ENCODE assay signal across 8 cellular contexts in the genomic region with DNA sequence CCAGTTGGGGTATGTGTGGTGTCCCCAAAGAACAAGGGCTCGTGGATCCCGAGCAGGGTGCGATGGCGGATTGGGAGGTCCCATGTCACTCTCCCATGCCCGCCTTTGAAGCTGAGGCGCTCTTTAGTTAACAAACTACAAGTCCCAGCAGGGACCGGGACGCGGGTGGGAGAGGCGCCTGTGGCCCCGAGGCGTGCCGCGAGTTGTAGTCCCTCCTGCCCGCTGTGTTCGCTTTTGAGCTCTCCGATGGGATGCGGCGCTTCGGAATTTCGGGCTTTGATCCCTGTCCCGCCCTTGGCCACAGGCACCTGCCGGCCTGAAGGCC. TPM values are rescaled to one million over a fixed set of nuclear protein-coding genes. Genes with fewer than 3 reads are reported as not detected.
DNase-seq lines count a peak whose midpoint lies in the region; ATAC-seq, FAIRE-seq and TF ChIP-seq lines count a peak whose summit lies in the region.

No MANE protein-coding gene starts in this region.

- intact Hi-C loops in mammary epithelial cell (cut with micrococcal nuclease): no loop called here

- H3K9me3 Mint-ChIP-seq in stimulated activated memory B cell treated with anti-CD40 and anti-IgM and Interleukin-4, amounts not matched to agents 10 μg/mL and 1 μg/mL and 100 μg/mL, for 72 hours: no peaks in the 10 kb centered on the region

- no peaks in the 10 kb centered on the region for H3K79me2 ChIP-seq in keratinocyte (ENCODE audit: control insufficient read depth, insufficient read depth, low read length)
- no peaks in the 10 kb centered on the region for H3K79me2 ChIP-seq in mammary epithelial cell (ENCODE audit: insufficient read depth, low read length)

- H3K27ac ChIP-seq in keratinocyte (ENCODE audit: control insufficient read depth, insufficient read depth, low read length) (no peak overlapping the region), mammary epithelial cell (ENCODE audit: insufficient read depth, low read depth, low read length) (no peak overlapping the region)

- peaks cover 28% of the 10 kb centered on the region for H3K36me3 Mint-ChIP-seq in stimulated activated memory B cell treated with anti-CD40 and anti-IgM and Interleukin-4, amounts not matched to agents 10 μg/mL and 1 μg/mL and 100 μg/mL, for 72 hours

- H3K27me3 ChIP-seq in keratinocyte (ENCODE audit: control insufficient read depth, extremely low read depth, insufficient read depth, low read length) (no peaks in the 10 kb centered on the region), mammary epithelial cell (ENCODE audit: insufficient read depth, low read length) (no peaks in the 10 kb centered on the region), HAP-1 (ENCODE audit: low read depth) (no peaks in the 10 kb centered on the region)

- peaks cover 14% of the 10 kb centered on the region for H3K27me3 Mint-ChIP-seq in stimulated activated memory B cell treated with anti-CD40 and anti-IgM and Interleukin-4, amounts not matched to agents 10 μg/mL and 1 μg/mL and 100 μg/mL, for 72 hours

- H3K36me3 ChIP-seq in keratinocyte (ENCODE audit: control insufficient read depth in 2 of 2, extremely low read depth in 1 of 2, insufficient read depth in 2 of 2, low read length in 2 of 2): peaks cover 21 to 28% of the 10 kb centered on the region in 2 experiments
- peaks cover 15% of the 10 kb centered on the region for H3K36me3 ChIP-seq in mammary epithelial cell (ENCODE audit: insufficient read depth, low read length)
- H3K36me3 ChIP-seq in HAP-1 (replicated peaks): peaks cover 47% of the 10 kb centered on the region

- BruUV-seq in mammary epithelial cell (replicated peaks; lab: Mats Ljungman, UMichigan): no TSS peak

- TF ChIP-seq CTCF in astrocyte of the spinal cord (IDR thresholded peaks at IDR 0.05; ENCODE audit: low read depth, low read length) (no peak), keratinocyte (optimal IDR thresholded peaks at IDR 0.05 in 1 of 3, IDR thresholded peaks at IDR 0.05 in 1 of 3, conservative IDR thresholded peaks at IDR 0.05 in 1 of 3; ENCODE audit: extremely low read depth in 1 of 3, insufficient read depth in 2 of 3, low read length in 3 of 3) (no peak), mammary epithelial cell (conservative IDR thresholded peaks at IDR 0.05 in 1 of 2, IDR thresholded peaks at IDR 0.05 in 1 of 2; ENCODE audit: extremely low read depth in 1 of 2, insufficient read depth in 1 of 2, low read depth in 1 of 2, low read length in 2 of 2) (no peak)

- dilution Hi-C loops in keratinocyte (cut with MboI; ENCODE audit: extremely low pct_ligation_motif_present, low sequenced_read_pairs): no loop called here
- dilution Hi-C loops in mammary epithelial cell (cut with HindIII; ENCODE audit: low sequenced_read_pairs): no loop called here

- H2AFZ ChIP-seq in keratinocyte (ENCODE audit: control insufficient read depth, low read length) (no peak overlapping the region), mammary epithelial cell (ENCODE audit: low read depth, low read length) (no peak overlapping the region)

- H3K4me1 ChIP-seq in keratinocyte (ENCODE audit: control insufficient read depth, extremely low read depth, insufficient read depth, low read length) (peaks cover 21% of the 10 kb centered on the region), mammary epithelial cell (ENCODE audit: insufficient read depth, low read length) (no peaks in the 10 kb centered on the region), HAP-1 (no peaks in the 10 kb centered on the region)

- H4K20me1 ChIP-seq in keratinocyte (ENCODE audit: control insufficient read depth, extremely low read depth, insufficient read depth, low read length) (no peaks in the 10 kb centered on the region), mammary epithelial cell (ENCODE audit: insufficient read depth, low read length) (no peaks in the 10 kb centered on the region)

- in situ Hi-C loops in astrocyte of the spinal cord (cut with HindIII; ENCODE audit: low sequenced_read_pairs): no loop called here
- in situ Hi-C loops in mammary epithelial cell (cut with MboI; ENCODE audit: low sequenced_read_pairs in 2 of 2): no loop called here
- in situ Hi-C loops in HAP-1 (cut with MboI; ENCODE audit: low sequenced_read_pairs): no loop called here

- H3K9ac ChIP-seq in keratinocyte (ENCODE audit: control insufficient read depth, extremely low read depth, insufficient read depth, low read length) (peak overlapping the region; percentile 52), mammary epithelial cell (ENCODE audit: insufficient read depth, low read length) (no peak overlapping the region)

- H3K4me3 ChIP-seq in astrocyte of the spinal cord (ENCODE audit: low read depth, low read length) (peak overlapping the region; percentile 37), keratinocyte (ENCODE audit: control insufficient read depth in 2 of 3, extremely low read depth in 1 of 3, insufficient read depth in 2 of 3, low read depth in 1 of 3, low read length in 3 of 3) (peak overlapping the region in 2 of 3 experiments; percentile 25 to 59), mammary epithelial cell (replicated peaks in 1 of 3; ENCODE audit: insufficient read depth in 1 of 3, low read depth in 2 of 3, low read length in 3 of 3) (no peak overlapping the region), HAP-1 (no peak overlapping the region)

- H3K4me2 ChIP-seq in keratinocyte (ENCODE audit: control insufficient read depth, extremely low read depth, insufficient read depth, low read depth, low read length) (peak overlapping the region; percentile 81), mammary epithelial cell (ENCODE audit: insufficient read depth, low read depth, low read length) (no peak overlapping the region)

- peak; percentile 52 for ATAC-seq in stimulated activated memory B cell treated with anti-CD40 and anti-IgM and Interleukin-4, amounts not matched to agents 10 μg/mL and 1 μg/mL and 100 μg/mL, for 72 hours
- ATAC-seq in HG03045 (IDR thresholded peaks at IDR 0.05; ENCODE audit: unreplicated experiment): no peak

- whole genome bisulfite sequencing in mammary epithelial cell (ENCODE audit: low coverage, missing lambda C conversion rate): 91% methylated on average over 6 of the region's 23 CpGs

- no peaks in the 10 kb centered on the region for H3K9me3 ChIP-seq in keratinocyte (ENCODE audit: control insufficient read depth, low read depth, low read length)
- no peaks in the 10 kb centered on the region for H3K9me3 ChIP-seq in mammary epithelial cell (replicated peaks; ENCODE audit: insufficient read depth, low read length)
- H3K9me3 ChIP-seq in HAP-1: no peaks in the 10 kb centered on the region

- peak; percentile 33 for DNase-seq in MV-4-11 (lab: John Stamatoyannopoulos, UW)
- DNase-seq in astrocyte of the spinal cord (ENCODE audit: low read depth, low spot score): peak; percentile 43
- DNase-seq in keratinocyte (ENCODE audit: low read depth, low spot score): no peak
- no peak for DNase-seq in H54 (ENCODE audit: insufficient read length, low spot score)
- no peak for DNase-seq in mammary epithelial cell
- DNase-seq in HAP-1 (ENCODE audit: low spot score in 2 of 2): no peak

- H3K4me1 Mint-ChIP-seq in stimulated activated memory B cell treated with anti-CD40 and anti-IgM and Interleukin-4, amounts not matched to agents 10 μg/mL and 1 μg/mL and 100 μg/mL, for 72 hours: peaks cover 22% of the 10 kb centered on the region

- peak overlapping the region; percentile 89 for H3K4me3 Mint-ChIP-seq in stimulated activated memory B cell treated with anti-CD40 and anti-IgM and Interleukin-4, amounts not matched to agents 10 μg/mL and 1 μg/mL and 100 μg/mL, for 72 hours

- FAIRE-seq in keratinocyte (lab: Jason Lieb, UNC) (no peak), H54 (lab: Jason Lieb, UNC) (no peak)

- H3K9me1 ChIP-seq in keratinocyte (ENCODE audit: control insufficient read depth, extremely low read depth, insufficient read depth, low read length): no peaks in the 10 kb centered on the region

- CTCF ChIA-PET in mammary epithelial cell (lab: Charles Lee; ENCODE audit: low non-redundant PET): no interaction called here

- TF ChIP-seq POLR2A in H54 (IDR thresholded peaks at IDR 0.05; ENCODE audit: low read depth, low read length): no peak

- H3K27ac Mint-ChIP-seq in stimulated activated memory B cell treated with anti-CD40 and anti-IgM and Interleukin-4, amounts not matched to agents 10 μg/mL and 1 μg/mL and 100 μg/mL, for 72 hours: peak overlapping the region; percentile 85

RNA-seq across cellular contexts. Expression of a gene that starts 10.9 kb away (rescaled TPM):
- polyA plus RNA-seq in keratinocyte (27.0 to 33.5 TPM (median 32.2 TPM) in 3 replicates), mammary epithelial cell (31.8 TPM)
- 23.3 TPM for polyA plus RNA-seq in keratinocyte (2011; ENCODE audit: low read depth)
- polyA plus RNA-seq in keratinocyte (2011; cell fraction: cytosol; rRNA removed): 18.8 and 24.4 TPM in 2 replicates
- 83.4 and 98.3 TPM in 2 replicates for polyA plus RNA-seq in keratinocyte (2011; cell fraction: nucleus; rRNA removed)
- polyA plus RNA-seq in keratinocyte (2012; ENCODE audit: low replicate concordance): 30.4 and 34.0 TPM in 2 replicates
- polyA minus RNA-seq in keratinocyte (35.4 to 45.9 TPM (median 39.3 TPM) in 3 replicates), mammary epithelial cell (48.4 TPM)
- polyA minus RNA-seq in keratinocyte (2011; cell fraction: cytosol; rRNA and poly(A)+ RNA removed): 12.7 TPM
- polyA minus RNA-seq in keratinocyte (2011; cell fraction: nucleus; rRNA and poly(A)+ RNA removed): 26.8 and 27.9 TPM in 2 replicates
- total RNA-seq in mammary epithelial cell: 10 to 100 TPM; 36.3 to 72.1 TPM

RNA-seq across cellular contexts. Expression of a gene that starts 24.7 kb away (rescaled TPM):
- polyA plus RNA-seq in keratinocyte (0.34 to 0.46 TPM (median 0.39 TPM) in 3 replicates), mammary epithelial cell (0.45 TPM)
- 0.81 TPM for polyA plus RNA-seq in keratinocyte (2011; ENCODE audit: low read depth)
- 0.19 and 0.33 TPM in 2 replicates for polyA plus RNA-seq in keratinocyte (2011; cell fraction: cytosol; rRNA removed)
- 2.1 and 3.4 TPM in 2 replicates for polyA plus RNA-seq in keratinocyte (2011; cell fraction: nucleus; rRNA removed)
- polyA plus RNA-seq in keratinocyte (2012; ENCODE audit: low replicate concordance): 0.49 and 2.4 TPM in 2 replicates
- polyA minus RNA-seq in keratinocyte (0.99 to 1.3 TPM (median 1.1 TPM) in 3 replicates), mammary epithelial cell (2.7 TPM)
- 0.96 TPM for polyA minus RNA-seq in keratinocyte (2011; cell fraction: cytosol; rRNA and poly(A)+ RNA removed)
- 1.4 and 2.1 TPM in 2 replicates for polyA minus RNA-seq in keratinocyte (2011; cell fraction: nucleus; rRNA and poly(A)+ RNA removed)
- 1 to 10 TPM in 1 of 2 donors, under 1 TPM in 1; 0.50 to 2.0 TPM for total RNA-seq in mammary epithelial cell

RNA-seq across cellular contexts. Expression of a gene that starts 31.5 kb away (rescaled TPM):
- polyA plus RNA-seq in keratinocyte (0.51 to 0.76 TPM (median 0.68 TPM) in 3 replicates), mammary epithelial cell (0.46 TPM)
- polyA plus RNA-seq in keratinocyte (2011; ENCODE audit: low read depth): 0.64 TPM
- 0.12 and 0.71 TPM in 2 replicates for polyA plus RNA-seq in keratinocyte (2011; cell fraction: cytosol; rRNA removed)
- polyA plus RNA-seq in keratinocyte (2011; cell fraction: nucleus; rRNA removed): 1.6 and 2.4 TPM in 2 replicates
- 1.2 and 4.2 TPM in 2 replicates for polyA plus RNA-seq in keratinocyte (2012; ENCODE audit: low replicate concordance)
- polyA minus RNA-seq in keratinocyte (0.13 to 0.56 TPM (median 0.20 TPM) in 3 replicates), mammary epithelial cell (0.31 TPM)
- 1.5 TPM for polyA minus RNA-seq in keratinocyte (2011; cell fraction: cytosol; rRNA and poly(A)+ RNA removed)
- 1.7 and 1.8 TPM in 2 replicates for polyA minus RNA-seq in keratinocyte (2011; cell fraction: nucleus; rRNA and poly(A)+ RNA removed)
- 1 to 10 TPM; 1.5 to 5.8 TPM for total RNA-seq in mammary epithelial cell

RNA-seq across cellular contexts. Expression of a gene that starts 34.3 kb away (rescaled TPM):
- polyA plus RNA-seq in keratinocyte: 23.0 to 35.4 TPM (median 26.1 TPM) in 3 replicates
- polyA plus RNA-seq in keratinocyte (2011; ENCODE audit: low read depth): 21.8 TPM
- 14.5 and 31.6 TPM in 2 replicates for polyA plus RNA-seq in keratinocyte (2011; cell fraction: cytosol; rRNA removed)
- 25.2 and 31.8 TPM in 2 replicates for polyA plus RNA-seq in keratinocyte (2011; cell fraction: nucleus; rRNA removed)
- 16.4 and 41.0 TPM in 2 replicates for polyA plus RNA-seq in keratinocyte (2012; ENCODE audit: low replicate concordance)
- polyA minus RNA-seq in keratinocyte: 10.7 to 21.8 TPM (median 12.7 TPM) in 3 replicates
- 30.7 TPM for polyA minus RNA-seq in keratinocyte (2011; cell fraction: cytosol; rRNA and poly(A)+ RNA removed)
- polyA minus RNA-seq in keratinocyte (2011; cell fraction: nucleus; rRNA and poly(A)+ RNA removed): 14.8 and 17.2 TPM in 2 replicates
- 10 to 100 TPM; 35.3 to 45.9 TPM for total RNA-seq in mammary epithelial cell
- 32.1 TPM for polyA plus RNA-seq in mammary epithelial cell
- 15.8 TPM for polyA minus RNA-seq in mammary epithelial cell

Comparison
In these comparisons a context has a peak if more than half of its experiments do, and no peak if none do; other contexts are left out.
1. DNase-seq: peak in MV-4-11 (single experiment) and astrocyte of the spinal cord (single experiment); none in keratinocyte (single experiment), H54 (single experiment), mammary epithelial cell (single experiment) and HAP-1 (0 of 2).
2. H3K4me3 ChIP-seq: peak in astrocyte of the spinal cord (single experiment) and keratinocyte (2 of 3); none in mammary epithelial cell (0 of 3) and HAP-1 (single experiment).